ENCODE assay signal across 20 cellular contexts in the genomic region with DNA sequence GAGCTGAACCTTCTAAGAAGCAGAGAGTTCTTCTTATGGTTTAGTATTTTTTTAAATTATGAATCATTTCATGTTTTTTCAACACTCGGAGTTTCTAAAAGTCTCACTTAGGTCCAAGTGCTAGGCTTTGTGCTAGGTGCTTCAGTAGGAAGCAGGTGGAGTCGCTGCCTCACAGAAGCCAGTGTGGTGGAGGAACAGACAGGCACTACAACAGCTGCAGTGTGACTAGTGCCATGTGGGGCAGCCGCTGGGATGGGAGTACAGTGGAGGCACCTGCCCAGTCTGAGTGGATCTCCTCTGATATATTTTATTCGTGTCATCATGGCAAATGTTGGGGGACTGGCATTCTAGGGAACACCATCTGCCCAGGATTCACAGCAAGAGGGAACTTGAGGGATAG. TPM values are rescaled to one million over a fixed set of nuclear protein-coding genes. Genes with fewer than 3 reads are reported as not detected.
"Had no signal": no experiment of that assay in that cellular context is flagged by ENCODE, and none has a peak within 500 bp of the region (broad histone marks: within the 10 kb centered on the region; RNA-seq: fewer than 3 reads in every experiment).

No MANE protein-coding gene starts in this region.

- ATAC-seq: activated CD8-positive, alpha-beta memory T cell treated with anti-CD3 and anti-CD28 coated beads, Interleukin-2, amount 10 ng/mL, durations not matched to agents 7 days and 5 days; activated naive CD8-positive, alpha-beta T cell treated with anti-CD3 and anti-CD28 coated beads, Interleukin-2, amount 50 U/mL, for 24 hours; right lobe of liver had no signal

- H3K27ac ChIP-seq: cardiac muscle cell, coronary artery, esophagus squamous epithelium, ovary, right lobe of liver, spleen, testis had no signal

- H3K27me3 ChIP-seq: cardiac muscle cell, esophagus squamous epithelium, ovary, right lobe of liver, spleen, stomach, testis had no signal

- H3K9me3 ChIP-seq: esophagus squamous epithelium, ovary, right lobe of liver, spleen, stomach, testis had no signal

- DNase-seq: activated CD4-positive, alpha-beta memory T cell treated with anti-CD3 and anti-CD28 coated beads for 36 hours; activated CD4-positive, alpha-beta T cell treated with anti-CD3 and anti-CD28 coated beads for 1 hour; activated CD8-positive, alpha-beta memory T cell treated with anti-CD3 and anti-CD28 coated beads, Interleukin-2, amount 10 ng/mL, durations not matched to agents 7 days and 5 days; activated naive CD4-positive, alpha-beta T cell treated with anti-CD3 and anti-CD28 coated beads for 36 hours; activated naive CD8-positive, alpha-beta T cell treated with anti-CD3 and anti-CD28 coated beads, Interleukin-2, amount 50 U/mL, for 24 hours; activated T-cell treated with anti-CD3 and anti-CD28 coated beads, Interleukin-2, amount 50 U/mL, for 1 hour; effector CD4-positive, alpha-beta T cell; esophagus squamous epithelium; mesendoderm; ovary; right lobe of liver; spleen; stomach; T-helper 1 cell; T1000; testis had no signal

- H3K36me3 ChIP-seq: cardiac muscle cell, ovary, right lobe of liver had no signal

- H3K4me3 ChIP-seq: cardiac muscle cell, coronary artery, esophagus squamous epithelium, ovary, right lobe of liver, spleen, stomach, testis had no signal

- H3K4me1 ChIP-seq: right lobe of liver had no signal

RNA-seq across cellular contexts. Expression of a gene that starts 15.3 kb away (rescaled TPM):
- total RNA-seq: activated CD4-positive, alpha-beta memory T cell treated with anti-CD3 and anti-CD28 coated beads for 36 hours; activated CD8-positive, alpha-beta memory T cell treated with anti-CD3 and anti-CD28 coated beads, Interleukin-2, amount 10 ng/mL, durations not matched to agents 7 days and 5 days; activated naive CD4-positive, alpha-beta T cell treated with anti-CD3 and anti-CD28 coated beads for 36 hours; activated T-helper 2 cell treated with anti-CD3 and anti-CD28 coated beads, Interferon-gamma antibody, Interleukin-2, Interleukin-4, amounts not matched to agents 10 μg/mL and 5 μg/mL and 100 μg/mL, durations not matched to agents 14 hours and 24 hours and 36 hours had no signal
- polyA plus RNA-seq: cardiac muscle cell had no signal

RNA-seq across cellular contexts. Expression of a gene that starts 19.4 kb away (rescaled TPM):
- total RNA-seq: activated CD4-positive, alpha-beta memory T cell treated with anti-CD3 and anti-CD28 coated beads for 36 hours; activated CD8-positive, alpha-beta memory T cell treated with anti-CD3 and anti-CD28 coated beads, Interleukin-2, amount 10 ng/mL, durations not matched to agents 7 days and 5 days; activated naive CD4-positive, alpha-beta T cell treated with anti-CD3 and anti-CD28 coated beads for 36 hours; activated T-helper 2 cell treated with anti-CD3 and anti-CD28 coated beads, Interferon-gamma antibody, Interleukin-2, Interleukin-4, amounts not matched to agents 10 μg/mL and 5 μg/mL and 100 μg/mL, durations not matched to agents 14 hours and 24 hours and 36 hours had no signal
- polyA plus RNA-seq: liver, stomach had no signal

RNA-seq across cellular contexts. Expression of a gene that starts 28.4 kb away (rescaled TPM):
- total RNA-seq: activated CD4-positive, alpha-beta memory T cell treated with anti-CD3 and anti-CD28 coated beads for 36 hours; activated CD8-positive, alpha-beta memory T cell treated with anti-CD3 and anti-CD28 coated beads, Interleukin-2, amount 10 ng/mL, durations not matched to agents 7 days and 5 days had no signal
